ENCODE assay signal across 1 cellular context in genomic region chr19:17305517-17306284, GRCh38.
TF ChIP-seq lines count a peak whose summit lies in the region.

Gene MRPL34, plus strand, starts transcription at chr19:17305872. Its CDS starts 21 bp downstream, at chr19:17305893.

TF ChIP-seq in HepG2, 621 proteins besides CTCF, POLR2A, EP300 and RAD21 (continued from another document and continues in another):
- TF ChIP-seq, protein P1, sequence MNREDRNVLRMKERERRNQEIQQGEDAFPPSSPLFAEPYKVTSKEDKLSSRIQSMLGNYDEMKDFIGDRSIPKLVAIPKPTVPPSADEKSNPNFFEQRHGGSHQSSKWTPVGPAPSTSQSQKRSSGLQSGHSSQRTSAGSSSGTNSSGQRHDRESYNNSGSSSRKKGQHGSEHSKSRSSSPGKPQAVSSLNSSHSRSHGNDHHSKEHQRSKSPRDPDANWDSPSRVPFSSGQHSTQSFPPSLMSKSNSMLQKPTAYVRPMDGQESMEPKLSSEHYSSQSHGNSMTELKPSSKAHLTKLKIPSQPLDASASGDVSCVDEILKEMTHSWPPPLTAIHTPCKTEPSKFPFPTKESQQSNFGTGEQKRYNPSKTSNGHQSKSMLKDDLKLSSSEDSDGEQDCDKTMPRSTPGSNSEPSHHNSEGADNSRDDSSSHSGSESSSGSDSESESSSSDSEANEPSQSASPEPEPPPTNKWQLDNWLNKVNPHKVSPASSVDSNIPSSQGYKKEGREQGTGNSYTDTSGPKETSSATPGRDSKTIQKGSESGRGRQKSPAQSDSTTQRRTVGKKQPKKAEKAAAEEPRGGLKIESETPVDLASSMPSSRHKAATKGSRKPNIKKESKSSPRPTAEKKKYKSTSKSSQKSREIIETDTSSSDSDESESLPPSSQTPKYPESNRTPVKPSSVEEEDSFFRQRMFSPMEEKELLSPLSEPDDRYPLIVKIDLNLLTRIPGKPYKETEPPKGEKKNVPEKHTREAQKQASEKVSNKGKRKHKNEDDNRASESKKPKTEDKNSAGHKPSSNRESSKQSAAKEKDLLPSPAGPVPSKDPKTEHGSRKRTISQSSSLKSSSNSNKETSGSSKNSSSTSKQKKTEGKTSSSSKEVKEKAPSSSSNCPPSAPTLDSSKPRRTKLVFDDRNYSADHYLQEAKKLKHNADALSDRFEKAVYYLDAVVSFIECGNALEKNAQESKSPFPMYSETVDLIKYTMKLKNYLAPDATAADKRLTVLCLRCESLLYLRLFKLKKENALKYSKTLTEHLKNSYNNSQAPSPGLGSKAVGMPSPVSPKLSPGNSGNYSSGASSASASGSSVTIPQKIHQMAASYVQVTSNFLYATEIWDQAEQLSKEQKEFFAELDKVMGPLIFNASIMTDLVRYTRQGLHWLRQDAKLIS (CRISPR knock-in tag; IDR thresholded peaks at IDR 0.05), result no peak; the same call in 1 of the 2 replicates
- TF ChIP-seq ZFP36L1 (CRISPR knock-in tag; IDR thresholded peaks at IDR 0.05) (peak; percentile 48; the same call in 1 of the 2 replicates), SP5 (CRISPR knock-in tag; IDR thresholded peaks at IDR 0.05; ENCODE audit: borderline replicate concordance, low read depth) (no peak; the same call in 1 of the 2 replicates), ZNF33A (CRISPR knock-in tag; IDR thresholded peaks at IDR 0.05; ENCODE audit: borderline replicate concordance) (no peak; the same call in 1 of the 2 replicates), ZNF484 (CRISPR knock-in tag; IDR thresholded peaks at IDR 0.05; ENCODE audit: borderline replicate concordance, low read depth) (peak; percentile 62; the same call in 1 of the 2 replicates), SMAD3 (CRISPR knock-in tag; IDR thresholded peaks at IDR 0.05) (no peak; the same call in 1 of the 2 replicates), NRL (CRISPR knock-in tag; IDR thresholded peaks at IDR 0.05; ENCODE audit: borderline replicate concordance) (peak; percentile 90; the same call in 1 of the 2 replicates), HDAC1 (CRISPR knock-in tag; IDR thresholded peaks at IDR 0.05) (peak; percentile 92), PHF5A (CRISPR knock-in tag; IDR thresholded peaks at IDR 0.05; ENCODE audit: low read depth, unreplicated experiment) (peak; percentile 91), LCORL (IDR thresholded peaks at IDR 0.05) (no peak), LCORL (CRISPR knock-in tag; IDR thresholded peaks at IDR 0.05) (no peak; the same call in 1 of the 2 replicates), TOE1 (CRISPR knock-in tag; IDR thresholded peaks at IDR 0.05) (0 out of 2 replicates have a peak, but pooled peaks have one; percentile 40), POLR2AphosphoS5 (IDR thresholded peaks at IDR 0.05; ENCODE audit: low read depth, low read length) (peak; percentile 84), ZNF605 (CRISPR knock-in tag; IDR thresholded peaks at IDR 0.05) (peak; percentile 71), HNRNPLL (IDR thresholded peaks at IDR 0.05; ENCODE audit: low read depth, low read length, poor library complexity, severe bottlenecking) (peak; percentile 78), ZNF713 (CRISPR knock-in tag; IDR thresholded peaks at IDR 0.05) (no peak), HIC2 (CRISPR knock-in tag; IDR thresholded peaks at IDR 0.05; ENCODE audit: low read depth) (0 out of 2 replicates have a peak, but pooled peaks have one; percentile 100), ZNF850 (CRISPR knock-in tag; conservative IDR thresholded peaks at IDR 0.05) (no peak), ZNF276 (CRISPR knock-in tag; IDR thresholded peaks at IDR 0.05; ENCODE audit: low read depth) (0 out of 2 replicates have a peak, but pooled peaks have one; percentile 45), ZNF547 (CRISPR knock-in tag; IDR thresholded peaks at IDR 0.05) (peak; percentile 40; the same call in 1 of the 2 replicates), ZSCAN12 (CRISPR knock-in tag; IDR thresholded peaks at IDR 0.05) (no peak), AGO2 (optimal IDR thresholded peaks at IDR 0.05; ENCODE audit: low read depth, low read length) (peak; percentile 80), TCF7 (IDR thresholded peaks at IDR 0.05; ENCODE audit: low read depth) (no peak), GABPB1 (CRISPR knock-in tag; IDR thresholded peaks at IDR 0.05) (peak; percentile 84), SUZ12 (IDR thresholded peaks at IDR 0.05; ENCODE audit: low read depth, low read length) (peak; percentile 39), EHMT2 (IDR thresholded peaks at IDR 0.05; ENCODE audit: borderline replicate concordance, low read depth, low read length) (no peak), SRSF1 (optimal IDR thresholded peaks at IDR 0.05; ENCODE audit: low read depth, low read length) (no peak), HMG20B (CRISPR knock-in tag; conservative IDR thresholded peaks at IDR 0.05) (no peak), ZNF224 (CRISPR knock-in tag; IDR thresholded peaks at IDR 0.05) (peak; percentile 72; the same call in 1 of the 2 replicates), ZBTB20 (CRISPR knock-in tag; IDR thresholded peaks at IDR 0.05; ENCODE audit: borderline replicate concordance, low read depth) (peak; percentile 45; the same call in 1 of the 2 replicates), RNF2 (conservative IDR thresholded peaks at IDR 0.05; ENCODE audit: low read depth) (no peak), ZNF552 (CRISPR knock-in tag; IDR thresholded peaks at IDR 0.05; ENCODE audit: borderline replicate concordance) (no peak), KIAA2018 (CRISPR knock-in tag; IDR thresholded peaks at IDR 0.05; ENCODE audit: borderline replicate concordance) (no peak), TEAD3 (CRISPR knock-in tag; optimal IDR thresholded peaks at IDR 0.05; ENCODE audit: borderline replicate concordance) (peak; percentile 40)
- TF ChIP-seq, protein P2, sequence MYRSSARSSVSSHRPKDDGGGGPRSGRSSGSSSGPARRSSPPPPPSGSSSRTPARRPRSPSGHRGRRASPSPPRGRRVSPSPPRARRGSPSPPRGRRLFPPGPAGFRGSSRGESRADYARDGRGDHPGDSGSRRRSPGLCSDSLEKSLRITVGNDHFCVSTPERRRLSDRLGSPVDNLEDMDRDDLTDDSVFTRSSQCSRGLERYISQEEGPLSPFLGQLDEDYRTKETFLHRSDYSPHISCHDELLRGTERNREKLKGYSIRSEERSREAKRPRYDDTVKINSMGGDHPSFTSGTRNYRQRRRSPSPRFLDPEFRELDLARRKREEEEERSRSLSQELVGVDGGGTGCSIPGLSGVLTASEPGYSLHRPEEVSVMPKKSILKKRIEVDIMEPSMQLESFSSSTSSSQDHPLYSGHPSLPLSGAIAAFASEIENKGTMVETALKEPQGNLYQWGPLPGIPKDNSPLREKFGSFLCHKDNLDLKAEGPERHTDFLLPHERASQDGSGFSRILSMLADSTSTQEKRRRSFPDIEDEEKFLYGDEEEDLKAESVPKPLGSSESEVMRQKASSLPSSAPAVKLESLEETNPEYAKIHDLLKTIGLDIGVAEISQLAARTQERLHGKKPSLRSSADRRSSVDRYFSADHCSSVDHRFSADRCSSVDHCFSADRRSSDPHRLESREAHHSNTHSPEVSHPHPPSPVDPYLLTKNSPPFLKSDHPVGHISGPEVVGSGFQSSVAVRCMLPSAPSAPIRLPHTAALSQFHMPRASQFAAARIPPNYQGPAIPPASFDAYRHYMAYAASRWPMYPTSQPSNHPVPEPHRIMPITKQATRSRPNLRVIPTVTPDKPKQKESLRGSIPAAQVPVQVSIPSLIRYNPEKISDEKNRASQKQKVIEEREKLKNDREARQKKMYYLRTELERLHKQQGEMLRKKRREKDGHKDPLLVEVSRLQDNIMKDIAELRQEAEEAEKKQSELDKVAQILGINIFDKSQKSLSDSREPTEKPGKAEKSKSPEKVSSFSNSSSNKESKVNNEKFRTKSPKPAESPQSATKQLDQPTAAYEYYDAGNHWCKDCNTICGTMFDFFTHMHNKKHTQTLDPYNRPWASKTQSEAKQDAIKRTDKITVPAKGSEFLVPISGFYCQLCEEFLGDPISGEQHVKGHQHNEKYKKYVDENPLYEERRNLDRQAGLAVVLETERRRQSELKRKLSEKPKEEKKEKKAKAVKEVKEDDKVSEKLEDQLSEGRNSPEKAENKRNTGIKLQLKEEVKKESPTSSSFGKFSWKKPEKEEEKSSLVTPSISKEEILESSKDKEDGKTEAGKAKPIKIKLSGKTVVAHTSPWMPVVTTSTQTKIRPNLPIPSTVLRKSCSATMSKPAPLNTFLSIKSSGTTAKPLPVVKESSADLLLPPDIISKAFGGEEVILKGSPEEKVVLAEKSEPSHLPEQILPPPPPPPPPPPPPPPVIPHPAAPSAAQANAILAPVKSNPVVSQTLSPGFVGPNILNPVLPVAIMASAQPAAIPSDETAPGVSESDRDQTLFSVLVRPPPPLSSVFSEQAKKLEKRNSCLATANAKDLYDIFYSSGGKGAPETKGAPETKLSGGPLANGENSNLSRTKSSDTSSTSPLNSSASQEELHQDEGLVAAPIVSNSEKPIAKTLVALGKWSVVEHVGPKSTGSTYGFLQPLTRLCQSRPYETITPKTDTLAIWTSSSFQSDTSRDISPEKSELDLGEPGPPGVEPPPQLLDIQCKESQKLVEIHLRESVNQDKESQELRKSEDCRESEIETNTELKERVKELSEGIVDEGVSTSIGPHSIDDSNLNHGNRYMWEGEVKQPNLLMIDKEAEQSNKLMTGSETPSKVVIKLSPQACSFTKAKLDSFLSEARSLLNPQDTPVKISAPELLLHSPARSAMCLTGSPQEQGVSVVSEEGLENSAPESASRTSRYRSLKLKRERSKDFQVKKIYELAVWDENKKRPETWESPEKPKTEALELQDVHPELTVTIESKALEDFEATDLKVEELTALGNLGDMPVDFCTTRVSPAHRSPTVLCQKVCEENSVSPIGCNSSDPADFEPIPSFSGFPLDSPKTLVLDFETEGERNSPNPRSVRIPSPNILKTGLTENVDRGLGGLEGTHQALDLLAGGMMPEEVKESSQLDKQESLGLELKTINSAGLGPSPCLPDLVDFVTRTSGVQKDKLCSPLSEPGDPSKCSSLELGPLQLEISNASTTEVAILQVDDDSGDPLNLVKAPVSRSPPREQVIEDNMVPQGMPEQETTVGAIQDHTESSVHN (CRISPR knock-in tag; IDR thresholded peaks at IDR 0.05), result 0 out of 2 replicates have a peak, but pooled peaks have one; percentile 34
